1 cellular context compared by ENCODE assay signal in the genomic region with DNA sequence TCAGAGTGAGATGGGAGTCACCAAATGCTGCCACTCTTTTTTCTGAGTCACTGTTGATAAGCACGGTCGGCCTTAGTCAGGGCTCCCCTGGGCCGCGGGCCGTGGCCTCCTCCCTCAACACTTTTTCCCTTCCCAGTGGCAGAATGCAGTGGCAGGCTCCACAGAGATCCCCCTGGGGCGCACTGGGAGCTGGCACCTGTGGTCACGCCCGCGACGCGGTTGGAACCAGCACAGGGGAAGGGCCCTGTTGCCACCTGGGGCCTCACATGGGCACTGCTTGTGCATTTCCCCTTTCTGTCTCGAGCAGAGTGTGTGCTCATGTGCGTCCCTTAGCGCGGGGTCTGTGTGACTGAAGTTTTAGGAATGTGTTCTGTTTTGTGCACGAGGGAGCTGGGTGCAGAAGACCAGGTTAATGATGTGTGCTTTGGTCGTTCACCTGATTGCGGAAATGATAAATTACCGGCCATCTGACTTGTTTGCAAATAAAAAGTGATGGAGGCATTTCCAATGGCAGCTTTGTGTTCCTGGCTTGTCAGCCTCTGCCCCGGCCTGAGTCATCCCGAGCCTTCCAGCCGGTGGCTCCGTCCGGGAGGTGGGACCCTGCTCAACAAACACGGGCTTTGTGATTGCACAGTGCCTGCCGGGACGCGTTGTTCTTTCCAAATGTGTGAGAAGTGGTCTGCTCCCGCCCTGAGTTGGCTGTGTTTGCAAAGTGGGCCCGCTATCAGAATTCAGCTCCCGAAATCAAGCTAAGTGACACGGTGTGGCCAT.
A peak's percentile ranks its signal among the peaks of the same experiment; 100 is the strongest.
TF ChIP-seq lines count a peak whose summit lies in the region.

No MANE protein-coding gene starts in this region.

TF ChIP-seq in HepG2, 621 proteins besides CTCF, POLR2A, EP300 and RAD21 (continued from another document and continues in another):
- TF ChIP-seq, protein P1, sequence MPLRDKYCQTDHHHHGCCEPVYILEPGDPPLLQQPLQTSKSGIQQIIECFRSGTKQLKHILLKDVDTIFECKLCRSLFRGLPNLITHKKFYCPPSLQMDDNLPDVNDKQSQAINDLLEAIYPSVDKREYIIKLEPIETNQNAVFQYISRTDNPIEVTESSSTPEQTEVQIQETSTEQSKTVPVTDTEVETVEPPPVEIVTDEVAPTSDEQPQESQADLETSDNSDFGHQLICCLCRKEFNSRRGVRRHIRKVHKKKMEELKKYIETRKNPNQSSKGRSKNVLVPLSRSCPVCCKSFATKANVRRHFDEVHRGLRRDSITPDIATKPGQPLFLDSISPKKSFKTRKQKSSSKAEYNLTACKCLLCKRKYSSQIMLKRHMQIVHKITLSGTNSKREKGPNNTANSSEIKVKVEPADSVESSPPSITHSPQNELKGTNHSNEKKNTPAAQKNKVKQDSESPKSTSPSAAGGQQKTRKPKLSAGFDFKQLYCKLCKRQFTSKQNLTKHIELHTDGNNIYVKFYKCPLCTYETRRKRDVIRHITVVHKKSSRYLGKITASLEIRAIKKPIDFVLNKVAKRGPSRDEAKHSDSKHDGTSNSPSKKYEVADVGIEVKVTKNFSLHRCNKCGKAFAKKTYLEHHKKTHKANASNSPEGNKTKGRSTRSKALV (CRISPR knock-in tag; IDR thresholded peaks at IDR 0.05), result peak; percentile 84
- TF ChIP-seq TEAD2 (CRISPR knock-in tag; IDR thresholded peaks at IDR 0.05), result no peak
- TF ChIP-seq, protein P2, sequence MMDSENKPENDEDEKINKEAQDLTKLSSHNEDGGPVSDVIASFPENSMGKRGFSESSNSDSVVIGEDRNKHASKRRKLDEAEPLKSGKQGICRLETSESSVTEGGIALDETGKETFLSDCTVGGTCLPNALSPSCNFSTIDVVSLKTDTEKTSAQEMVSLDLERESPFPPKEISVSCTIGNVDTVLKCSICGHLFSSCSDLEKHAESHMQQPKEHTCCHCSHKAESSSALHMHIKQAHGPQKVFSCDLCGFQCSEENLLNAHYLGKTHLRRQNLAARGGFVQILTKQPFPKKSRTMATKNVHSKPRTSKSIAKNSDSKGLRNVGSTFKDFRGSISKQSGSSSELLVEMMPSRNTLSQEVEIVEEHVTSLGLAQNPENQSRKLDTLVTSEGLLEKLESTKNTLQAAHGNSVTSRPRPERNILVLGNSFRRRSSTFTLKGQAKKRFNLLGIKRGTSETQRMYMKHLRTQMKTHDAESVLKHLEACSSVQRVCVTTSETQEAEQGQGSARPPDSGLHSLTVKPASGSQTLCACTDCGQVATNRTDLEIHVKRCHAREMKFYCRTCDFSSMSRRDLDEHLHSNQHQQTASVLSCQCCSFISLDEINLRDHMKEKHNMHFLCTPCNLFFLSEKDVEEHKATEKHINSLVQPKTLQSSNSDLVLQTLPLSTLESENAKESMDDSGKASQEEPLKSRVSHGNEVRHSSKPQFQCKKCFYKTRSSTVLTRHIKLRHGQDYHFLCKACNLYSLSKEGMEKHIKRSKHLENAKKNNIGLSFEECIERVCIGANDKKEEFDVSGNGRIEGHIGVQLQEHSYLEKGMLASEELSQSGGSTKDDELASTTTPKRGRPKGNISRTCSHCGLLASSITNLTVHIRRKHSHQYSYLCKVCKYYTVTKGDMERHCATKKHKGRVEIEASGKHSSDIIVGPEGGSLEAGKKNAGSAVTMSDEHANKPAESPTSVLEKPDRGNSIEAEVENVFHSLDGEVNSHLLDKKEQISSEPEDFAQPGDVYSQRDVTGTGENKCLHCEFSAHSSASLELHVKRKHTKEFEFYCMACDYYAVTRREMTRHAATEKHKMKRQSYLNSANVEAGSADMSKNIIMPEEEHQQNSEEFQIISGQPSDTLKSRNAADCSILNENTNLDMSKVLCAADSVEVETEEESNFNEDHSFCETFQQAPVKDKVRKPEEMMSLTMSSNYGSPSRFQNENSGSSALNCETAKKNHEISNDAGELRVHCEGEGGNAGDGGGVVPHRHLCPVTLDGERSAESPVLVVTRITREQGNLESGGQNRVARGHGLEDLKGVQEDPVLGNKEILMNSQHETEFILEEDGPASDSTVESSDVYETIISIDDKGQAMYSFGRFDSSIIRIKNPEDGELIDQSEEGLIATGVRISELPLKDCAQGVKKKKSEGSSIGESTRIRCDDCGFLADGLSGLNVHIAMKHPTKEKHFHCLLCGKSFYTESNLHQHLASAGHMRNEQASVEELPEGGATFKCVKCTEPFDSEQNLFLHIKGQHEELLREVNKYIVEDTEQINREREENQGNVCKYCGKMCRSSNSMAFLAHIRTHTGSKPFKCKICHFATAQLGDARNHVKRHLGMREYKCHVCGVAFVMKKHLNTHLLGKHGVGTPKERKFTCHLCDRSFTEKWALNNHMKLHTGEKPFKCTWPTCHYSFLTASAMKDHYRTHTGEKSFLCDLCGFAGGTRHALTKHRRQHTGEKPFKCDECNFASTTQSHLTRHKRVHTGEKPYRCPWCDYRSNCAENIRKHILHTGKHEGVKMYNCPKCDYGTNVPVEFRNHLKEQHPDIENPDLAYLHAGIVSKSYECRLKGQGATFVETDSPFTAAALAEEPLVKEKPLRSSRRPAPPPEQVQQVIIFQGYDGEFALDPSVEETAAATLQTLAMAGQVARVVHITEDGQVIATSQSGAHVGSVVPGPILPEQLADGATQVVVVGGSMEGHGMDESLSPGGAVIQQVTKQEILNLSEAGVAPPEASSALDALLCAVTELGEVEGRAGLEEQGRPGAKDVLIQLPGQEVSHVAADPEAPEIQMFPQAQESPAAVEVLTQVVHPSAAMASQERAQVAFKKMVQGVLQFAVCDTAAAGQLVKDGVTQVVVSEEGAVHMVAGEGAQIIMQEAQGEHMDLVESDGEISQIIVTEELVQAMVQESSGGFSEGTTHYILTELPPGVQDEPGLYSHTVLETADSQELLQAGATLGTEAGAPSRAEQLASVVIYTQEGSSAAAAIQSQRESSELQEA (CRISPR knock-in tag; IDR thresholded peaks at IDR 0.05; ENCODE audit: not compliant biosample characterization), result no peak
- TF ChIP-seq ZNF607 (CRISPR knock-in tag; IDR thresholded peaks at IDR 0.05; ENCODE audit: borderline replicate concordance), result peak; percentile 37; the same call in 1 of the 2 replicates
- TF ChIP-seq PAX8 (CRISPR knock-in tag; IDR thresholded peaks at IDR 0.05; ENCODE audit: borderline replicate concordance), result no peak
- no peak for TF ChIP-seq ZMYM2 (CRISPR knock-in tag; IDR thresholded peaks at IDR 0.05)
- TF ChIP-seq SRSF4 (IDR thresholded peaks at IDR 0.05; ENCODE audit: low read depth, low read length, poor library complexity, severe bottlenecking), result no peak
- TF ChIP-seq HDAC1 (CRISPR knock-in tag; IDR thresholded peaks at IDR 0.05), result peak; percentile 40; the same call in 1 of the 2 replicates
- no peak for TF ChIP-seq ZKSCAN8 (CRISPR knock-in tag; IDR thresholded peaks at IDR 0.05; ENCODE audit: borderline replicate concordance)
- TF ChIP-seq ZNF501 (CRISPR knock-in tag; IDR thresholded peaks at IDR 0.05), result peak; percentile 61; the same call in 1 of the 2 replicates
- no peak for TF ChIP-seq SMARCC2 (IDR thresholded peaks at IDR 0.05)
- TF ChIP-seq, protein P3, sequence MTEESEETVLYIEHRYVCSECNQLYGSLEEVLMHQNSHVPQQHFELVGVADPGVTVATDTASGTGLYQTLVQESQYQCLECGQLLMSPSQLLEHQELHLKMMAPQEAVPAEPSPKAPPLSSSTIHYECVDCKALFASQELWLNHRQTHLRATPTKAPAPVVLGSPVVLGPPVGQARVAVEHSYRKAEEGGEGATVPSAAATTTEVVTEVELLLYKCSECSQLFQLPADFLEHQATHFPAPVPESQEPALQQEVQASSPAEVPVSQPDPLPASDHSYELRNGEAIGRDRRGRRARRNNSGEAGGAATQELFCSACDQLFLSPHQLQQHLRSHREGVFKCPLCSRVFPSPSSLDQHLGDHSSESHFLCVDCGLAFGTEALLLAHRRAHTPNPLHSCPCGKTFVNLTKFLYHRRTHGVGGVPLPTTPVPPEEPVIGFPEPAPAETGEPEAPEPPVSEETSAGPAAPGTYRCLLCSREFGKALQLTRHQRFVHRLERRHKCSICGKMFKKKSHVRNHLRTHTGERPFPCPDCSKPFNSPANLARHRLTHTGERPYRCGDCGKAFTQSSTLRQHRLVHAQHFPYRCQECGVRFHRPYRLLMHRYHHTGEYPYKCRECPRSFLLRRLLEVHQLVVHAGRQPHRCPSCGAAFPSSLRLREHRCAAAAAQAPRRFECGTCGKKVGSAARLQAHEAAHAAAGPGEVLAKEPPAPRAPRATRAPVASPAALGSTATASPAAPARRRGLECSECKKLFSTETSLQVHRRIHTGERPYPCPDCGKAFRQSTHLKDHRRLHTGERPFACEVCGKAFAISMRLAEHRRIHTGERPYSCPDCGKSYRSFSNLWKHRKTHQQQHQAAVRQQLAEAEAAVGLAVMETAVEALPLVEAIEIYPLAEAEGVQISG (CRISPR knock-in tag; IDR thresholded peaks at IDR 0.05), result no peak; the same call in 1 of the 2 replicates
- TF ChIP-seq NFE2L1 (CRISPR knock-in tag; IDR thresholded peaks at IDR 0.05; ENCODE audit: borderline replicate concordance), result no peak
- TF ChIP-seq ZNF343 (CRISPR knock-in tag; IDR thresholded peaks at IDR 0.05), result no peak
- TF ChIP-seq, protein P4, sequence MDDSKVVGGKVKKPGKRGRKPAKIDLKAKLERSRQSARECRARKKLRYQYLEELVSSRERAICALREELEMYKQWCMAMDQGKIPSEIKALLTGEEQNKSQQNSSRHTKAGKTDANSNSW (CRISPR knock-in tag; IDR thresholded peaks at IDR 0.05; ENCODE audit: borderline replicate concordance), result no peak
- TF ChIP-seq PLRG1 (conservative IDR thresholded peaks at IDR 0.05), result no peak
- peak; percentile 40; the same call in 1 of the 2 replicates for TF ChIP-seq ZNF263 (CRISPR knock-in tag; IDR thresholded peaks at IDR 0.05)
- TF ChIP-seq DPF2 (CRISPR knock-in tag; IDR thresholded peaks at IDR 0.05; ENCODE audit: borderline replicate concordance, low read depth), result no peak
- TF ChIP-seq ZSCAN22 (CRISPR knock-in tag; IDR thresholded peaks at IDR 0.05), result peak; percentile 98
- TF ChIP-seq, protein P5, sequence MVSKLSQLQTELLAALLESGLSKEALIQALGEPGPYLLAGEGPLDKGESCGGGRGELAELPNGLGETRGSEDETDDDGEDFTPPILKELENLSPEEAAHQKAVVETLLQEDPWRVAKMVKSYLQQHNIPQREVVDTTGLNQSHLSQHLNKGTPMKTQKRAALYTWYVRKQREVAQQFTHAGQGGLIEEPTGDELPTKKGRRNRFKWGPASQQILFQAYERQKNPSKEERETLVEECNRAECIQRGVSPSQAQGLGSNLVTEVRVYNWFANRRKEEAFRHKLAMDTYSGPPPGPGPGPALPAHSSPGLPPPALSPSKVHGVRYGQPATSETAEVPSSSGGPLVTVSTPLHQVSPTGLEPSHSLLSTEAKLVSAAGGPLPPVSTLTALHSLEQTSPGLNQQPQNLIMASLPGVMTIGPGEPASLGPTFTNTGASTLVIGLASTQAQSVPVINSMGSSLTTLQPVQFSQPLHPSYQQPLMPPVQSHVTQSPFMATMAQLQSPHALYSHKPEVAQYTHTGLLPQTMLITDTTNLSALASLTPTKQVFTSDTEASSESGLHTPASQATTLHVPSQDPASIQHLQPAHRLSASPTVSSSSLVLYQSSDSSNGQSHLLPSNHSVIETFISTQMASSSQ (IDR thresholded peaks at IDR 0.05; ENCODE audit: low read depth), result no peak
- TF ChIP-seq, protein P5 (CRISPR knock-in tag; IDR thresholded peaks at IDR 0.05; ENCODE audit: borderline replicate concordance), result peak; percentile 47; the same call in 1 of the 2 replicates
- no peak for TF ChIP-seq CAMTA2 (CRISPR knock-in tag; IDR thresholded peaks at IDR 0.05; ENCODE audit: borderline replicate concordance)
- no peak for TF ChIP-seq ADNP (CRISPR knock-in tag; IDR thresholded peaks at IDR 0.05)
- TF ChIP-seq, protein P6, sequence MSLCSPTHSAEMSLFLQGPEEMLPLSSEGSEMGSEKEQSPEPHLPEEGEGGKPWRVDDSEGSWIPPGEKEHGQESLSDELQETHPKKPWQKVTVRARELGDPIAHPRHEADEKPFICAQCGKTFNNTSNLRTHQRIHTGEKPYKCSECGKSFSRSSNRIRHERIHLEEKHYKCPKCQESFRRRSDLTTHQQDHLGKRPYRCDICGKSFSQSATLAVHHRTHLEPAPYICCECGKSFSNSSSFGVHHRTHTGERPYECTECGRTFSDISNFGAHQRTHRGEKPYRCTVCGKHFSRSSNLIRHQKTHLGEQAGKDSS (CRISPR knock-in tag; IDR thresholded peaks at IDR 0.05; ENCODE audit: borderline replicate concordance, low read depth), result peak; percentile 80; the same call in 1 of the 2 replicates
- peak; percentile 61; the same call in 1 of the 2 replicates for TF ChIP-seq ZNF292 (CRISPR knock-in tag; IDR thresholded peaks at IDR 0.05; ENCODE audit: borderline replicate concordance, low read depth)
- no peak for TF ChIP-seq ZNF432 (CRISPR knock-in tag; IDR thresholded peaks at IDR 0.05; ENCODE audit: borderline replicate concordance)
- TF ChIP-seq CHD4 (IDR thresholded peaks at IDR 0.05; ENCODE audit: borderline replicate concordance, low read length), result 0 out of 2 replicates have a peak, but pooled peaks have one; percentile 44
- TF ChIP-seq, protein P7, sequence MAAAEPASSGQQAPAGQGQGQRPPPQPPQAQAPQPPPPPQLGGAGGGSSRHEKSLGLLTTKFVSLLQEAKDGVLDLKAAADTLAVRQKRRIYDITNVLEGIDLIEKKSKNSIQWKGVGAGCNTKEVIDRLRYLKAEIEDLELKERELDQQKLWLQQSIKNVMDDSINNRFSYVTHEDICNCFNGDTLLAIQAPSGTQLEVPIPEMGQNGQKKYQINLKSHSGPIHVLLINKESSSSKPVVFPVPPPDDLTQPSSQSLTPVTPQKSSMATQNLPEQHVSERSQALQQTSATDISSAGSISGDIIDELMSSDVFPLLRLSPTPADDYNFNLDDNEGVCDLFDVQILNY (CRISPR knock-in tag; conservative IDR thresholded peaks at IDR 0.05), result no peak
- 0 out of 2 replicates have a peak, but pooled peaks have one; percentile 16 for TF ChIP-seq ZNF713 (CRISPR knock-in tag; IDR thresholded peaks at IDR 0.05)
- TF ChIP-seq, protein P8, sequence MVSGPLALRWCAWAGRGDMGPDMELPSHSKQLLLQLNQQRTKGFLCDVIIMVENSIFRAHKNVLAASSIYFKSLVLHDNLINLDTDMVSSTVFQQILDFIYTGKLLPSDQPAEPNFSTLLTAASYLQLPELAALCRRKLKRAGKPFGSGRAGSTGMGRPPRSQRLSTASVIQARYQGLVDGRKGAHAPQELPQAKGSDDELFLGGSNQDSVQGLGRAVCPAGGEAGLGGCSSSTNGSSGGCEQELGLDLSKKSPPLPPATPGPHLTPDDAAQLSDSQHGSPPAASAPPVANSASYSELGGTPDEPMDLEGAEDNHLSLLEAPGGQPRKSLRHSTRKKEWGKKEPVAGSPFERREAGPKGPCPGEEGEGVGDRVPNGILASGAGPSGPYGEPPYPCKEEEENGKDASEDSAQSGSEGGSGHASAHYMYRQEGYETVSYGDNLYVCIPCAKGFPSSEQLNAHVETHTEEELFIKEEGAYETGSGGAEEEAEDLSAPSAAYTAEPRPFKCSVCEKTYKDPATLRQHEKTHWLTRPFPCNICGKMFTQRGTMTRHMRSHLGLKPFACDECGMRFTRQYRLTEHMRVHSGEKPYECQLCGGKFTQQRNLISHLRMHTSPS (CRISPR knock-in tag; IDR thresholded peaks at IDR 0.05; ENCODE audit: low read depth), result peak; percentile 77
